Comparison of ENCODE assay signal across 8 cellular contexts in the genomic region with DNA sequence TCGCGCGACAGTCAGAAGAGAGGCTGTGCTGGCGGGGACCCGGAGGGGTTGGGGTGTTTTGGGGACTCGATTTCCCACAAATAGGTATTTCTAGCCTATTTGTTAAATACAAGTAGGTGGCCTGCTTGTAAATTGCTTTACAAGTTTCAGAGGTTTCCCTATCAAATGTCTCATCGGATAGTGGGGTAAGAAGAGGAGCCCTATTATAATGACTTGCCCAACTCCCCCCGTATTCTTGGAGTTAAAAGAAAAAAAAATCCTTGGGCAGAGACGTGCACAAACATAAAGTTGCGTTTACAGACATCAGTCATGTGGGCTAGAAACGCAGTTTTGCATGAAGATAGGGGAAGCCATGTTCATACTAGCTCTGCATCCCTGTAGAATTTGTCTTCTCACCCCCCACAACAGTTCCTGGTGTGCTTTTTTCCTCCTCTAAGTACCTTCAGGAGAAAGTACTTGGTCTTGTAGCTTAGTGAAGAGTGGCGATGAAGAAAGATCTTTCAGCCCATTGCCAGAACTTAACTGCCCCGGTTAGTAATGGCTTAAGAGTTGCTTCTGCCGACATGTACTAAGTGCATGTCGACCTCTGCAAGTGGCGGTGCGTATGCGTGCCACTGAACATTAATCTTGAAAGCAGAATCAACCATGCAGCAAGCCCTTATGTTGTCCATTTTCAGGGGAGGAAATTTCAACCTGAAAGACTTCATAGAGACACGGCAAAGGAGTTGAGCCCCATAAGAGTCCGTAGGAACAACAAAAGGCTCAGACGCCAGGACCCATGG. TPM values are rescaled to one million over a fixed set of nuclear protein-coding genes. Genes with fewer than 3 reads are reported as not detected.
DNase-seq lines count a peak whose midpoint lies in the region; ATAC-seq and TF ChIP-seq lines count a peak whose summit lies in the region.

No MANE protein-coding gene starts in this region.

- H2AFZ ChIP-seq in DND-41 (ENCODE audit: low read depth, low read length): peak overlapping the region; percentile 91

- H3K4me3 ChIP-seq in DND-41 (ENCODE audit: low read depth in 1 of 2, low read length in 2 of 2): peak overlapping the region; percentile 79 to 93

- peaks cover 32% of the 10 kb centered on the region for H4K20me1 ChIP-seq in DND-41 (ENCODE audit: insufficient read depth, low read length)

- peak overlapping the region; percentile 75 for H3K4me2 ChIP-seq in DND-41 (ENCODE audit: insufficient read depth, low read length)

- H3K27ac Mint-ChIP-seq in HFFc6 (peak overlapping the region; percentile 94), memory B cell (peak overlapping the region; percentile 94)

- WGBS in adipose tissue, 3 donors: 46 to 47% (median 46%) methylated on average over 21 of the region's 21 CpGs

- peaks cover 38% of the 10 kb centered on the region for H3K4me1 ChIP-seq in DND-41 (ENCODE audit: insufficient read depth, low read length)

- no peaks in the 10 kb centered on the region for H3K9me3 ChIP-seq in DND-41 (ENCODE audit: insufficient read depth, low read length, severe bottlenecking)

- H3K9ac ChIP-seq in DND-41 (ENCODE audit: low read depth, low read length): peak overlapping the region; percentile 95

- H3K27ac ChIP-seq in DND-41 (ENCODE audit: low read length) (peak overlapping the region; percentile 97), adipose tissue (ENCODE audit: low read depth, low read length) (peak overlapping the region; percentile 2)

- H3K27me3 Mint-ChIP-seq in HFFc6 (ENCODE audit: insufficient read depth) (peaks cover 8% of the 10 kb centered on the region), memory B cell (no peaks in the 10 kb centered on the region)

- H3K4me3 Mint-ChIP-seq in HFFc6 (peak overlapping the region; percentile 95), memory B cell (peak overlapping the region; percentile 92)

- no peaks in the 10 kb centered on the region for H3K27me3 ChIP-seq in DND-41 (ENCODE audit: insufficient read depth, low read length, poor library complexity)

- no peak for ATAC-seq in DND-41 (ENCODE audit: insufficient read depth, low read depth)
- peak; percentile 9 for ATAC-seq in memory B cell (ENCODE audit: low read depth)
- ATAC-seq in HG02981 (IDR thresholded peaks at IDR 0.05; ENCODE audit: unreplicated experiment): no peak

- H3K36me3 Mint-ChIP-seq in HFFc6 (ENCODE audit: low read depth) (peaks cover 27% of the 10 kb centered on the region), memory B cell (peaks cover 2% of the 10 kb centered on the region)

- H3K9me3 Mint-ChIP-seq in HFFc6 (no peaks in the 10 kb centered on the region), memory B cell (no peaks in the 10 kb centered on the region)

- TF ChIP-seq CTCF in DND-41 (IDR thresholded peaks at IDR 0.05; ENCODE audit: borderline replicate concordance, extremely low read depth, low read length, poor library complexity, severe bottlenecking) (no peak), HFFc6 (IDR thresholded peaks at IDR 0.05) (no peak)

- H3K4me1 Mint-ChIP-seq in HFFc6 (ENCODE audit: low read depth) (peaks cover 36% of the 10 kb centered on the region), memory B cell (peaks cover 29% of the 10 kb centered on the region)

- DNase-seq in DND-41 (no peak), HFFc6 (no peak), memory B cell (ENCODE audit: low spot score in 2 of 2) (peak; percentile 11 to 14), NCI-H146 (lab: John Stamatoyannopoulos, UW) (no peak), DMS153 (lab: John Stamatoyannopoulos, UW) (no peak), NCI-H774 (lab: John Stamatoyannopoulos, UW) (no peak)

- peaks cover 24% of the 10 kb centered on the region for H3K36me3 ChIP-seq in DND-41 (ENCODE audit: insufficient read depth, low read length)

- H3K79me2 ChIP-seq in DND-41 (ENCODE audit: insufficient read depth, low read length): peaks cover 51% of the 10 kb centered on the region

RNA-seq across cellular contexts. Expression of a gene that starts 0.8 kb away (rescaled TPM):
- total RNA-seq in HFFc6 (2021; fragmentation: NEBNext Ultra II Directional; extraction: Animal tissue kit (Norgen Biotek cat#: 25700)): 100 to 1,000 TPM; 129 to 149 (median 134) TPM
- 10 to 100 TPM; 34.7 to 39.9 (median 38.6) TPM for polyA plus RNA-seq in adipose tissue

RNA-seq across cellular contexts. Expression of a gene that starts 53.6 kb away (rescaled TPM):
- 100 to 1,000 TPM in 4 of 6 experiments, 10 to 100 TPM in 2; 97.2 to 108 (median 101) TPM for total RNA-seq in HFFc6 (2021; fragmentation: NEBNext Ultra II Directional; extraction: Animal tissue kit (Norgen Biotek cat#: 25700))
- 10 to 100 TPM; 12.1 to 90.9 (median 44.0) TPM for polyA plus RNA-seq in adipose tissue

RNA-seq across cellular contexts. Expression of a gene that starts 55.1 kb away (rescaled TPM):
- total RNA-seq in HFFc6 (2021; fragmentation: NEBNext Ultra II Directional; extraction: Animal tissue kit (Norgen Biotek cat#: 25700)): 10 to 100 TPM; 52.6 to 76.4 (median 71.3) TPM
- polyA plus RNA-seq in adipose tissue: 10 to 100 TPM in 2 of 3 donors, 1 to 10 TPM in 1; 3.7 to 34.5 (median 11.7) TPM

Comparison
In these comparisons a context has a peak if more than half of its experiments do, and no peak if none do; other contexts are left out.
1. DNase-seq: peak in memory B cell (2 of 2); none in DND-41 (single experiment), HFFc6 (single experiment), NCI-H146 (single experiment), DMS153 (single experiment) and NCI-H774 (single experiment).